8 cellular contexts compared by ENCODE assay signal in genomic region chr7:74453321-74454011, GRCh38. TPM values are rescaled to one million over a fixed set of nuclear protein-coding genes. Genes with fewer than 3 reads are reported as not detected.
DNase-seq lines count a peak whose midpoint lies in the region; ATAC-seq and TF ChIP-seq lines count a peak whose summit lies in the region.

Gene GTF2IRD1 (plus strand): TSS chr7:74453906. CDS start chr7:74508081, 54,175 bp downstream.

- peaks cover 19% of the 10 kb centered on the region for H3K4me1 Mint-ChIP-seq in activated CD4-positive, alpha-beta T cell treated with anti-CD3 and anti-CD28 coated beads, Interleukin-2, amount 10 ng/mL, durations not matched to agents 7 days and 5 days

- H3K4me3 Mint-ChIP-seq in activated CD4-positive, alpha-beta T cell treated with anti-CD3 and anti-CD28 coated beads, Interleukin-2, amount 10 ng/mL, durations not matched to agents 7 days and 5 days = peak within 1 kb of the TSS; percentile 53

- peak within 1 kb of the TSS; percentile 66 for H3K4me3 ChIP-seq in H7 (ENCODE audit: insufficient read depth, low read depth, low read length)

- intact Hi-C loops in left colon (cut with DNase I, micrococcal nuclease) = no loop called here

- no peaks in the 10 kb centered on the region; the same call in 1 of the 2 replicates for H3K36me3 ChIP-seq in H7 (replicated peaks; ENCODE audit: control insufficient read depth, insufficient read depth, low read length)

- H3K27me3 Mint-ChIP-seq in activated CD4-positive, alpha-beta T cell treated with anti-CD3 and anti-CD28 coated beads, Interleukin-2, amount 10 ng/mL, durations not matched to agents 7 days and 5 days = peaks cover 9% of the 10 kb centered on the region

- CTCF ChIA-PET in activated CD4-positive, alpha-beta T cell treated with anti-CD3 and anti-CD28 coated beads, Interleukin-2, amount 10 ng/mL, durations not matched to agents 7 days and 5 days (lab: Charles Lee) = no interaction called here

- no peak for TF ChIP-seq CTCF in AG09319 (IDR thresholded peaks at IDR 0.05; ENCODE audit: low read depth, low read length)

- no peaks in the 10 kb centered on the region for H3K9me3 Mint-ChIP-seq in activated CD4-positive, alpha-beta T cell treated with anti-CD3 and anti-CD28 coated beads, Interleukin-2, amount 10 ng/mL, durations not matched to agents 7 days and 5 days

- POLR2A ChIA-PET in activated CD4-positive, alpha-beta T cell treated with anti-CD3 and anti-CD28 coated beads, Interleukin-2, amount 10 ng/mL, durations not matched to agents 7 days and 5 days (lab: Charles Lee) = no interaction called here

- DNase-seq in AG09319 (ENCODE audit: extremely low read depth, low read depth) (peak; percentile 52), H7 (peak; percentile 96), NCI-H446 treated with DMSO at 0.1 percent for 48 hours (lab: John Stamatoyannopoulos, UW) (peak; percentile 1), dermis blood vessel endothelial cell (peak; percentile 68), left colon (peak; percentile 77 to 78)
- DNase-seq in activated CD4-positive, alpha-beta T cell treated with anti-CD3 and anti-CD28 coated beads, Interleukin-2, amount 10 ng/mL, durations not matched to agents 7 days and 5 days = peak; percentile 28
- DNase-seq in stimulated activated CD4-positive, alpha-beta T cell treated with anti-CD3 and anti-CD28 coated beads, Interleukin-15, amount 100 ng/mL, for 24 hours = peak; percentile 71

- H3K27ac Mint-ChIP-seq in activated CD4-positive, alpha-beta T cell treated with anti-CD3 and anti-CD28 coated beads, Interleukin-2, amount 10 ng/mL, durations not matched to agents 7 days and 5 days = peak within 1 kb of the TSS; percentile 88

- H3K27me3 ChIP-seq in H7 (ENCODE audit: control insufficient read depth, insufficient read depth, low read length) = no peaks in the 10 kb centered on the region

- H3K36me3 Mint-ChIP-seq in activated CD4-positive, alpha-beta T cell treated with anti-CD3 and anti-CD28 coated beads, Interleukin-2, amount 10 ng/mL, durations not matched to agents 7 days and 5 days (ENCODE audit: low read depth) = peaks cover 3% of the 10 kb centered on the region

- ATAC-seq in left colon (peak; percentile 51), HG02938 (IDR thresholded peaks at IDR 0.05; ENCODE audit: unreplicated experiment) (no peak)

RNA-seq across cellular contexts. Expression of gene GTF2IRD1, which starts in this region (rescaled TPM):
- 19.6 and 21.1 TPM in 2 replicates for total RNA-seq in H7 (2014; rRNA removed; shearing (Covaris generic))
- 1 to 10 TPM in 1 of 2 experiments, under 1 TPM in 1; 0.94 to 1.3 TPM for total RNA-seq in activated CD4-positive, alpha-beta T cell treated with anti-CD3 and anti-CD28 coated beads, Interleukin-2, amount 10 ng/mL, durations not matched to agents 7 days and 5 days
- total RNA-seq in dermis blood vessel endothelial cell = 6.1 and 7.4 TPM in 2 replicates
- total RNA-seq in left colon = 10 to 100 TPM; 14.6 to 14.8 TPM

Comparison
In these comparisons a context has a peak if more than half of its experiments do, and no peak if none do; other contexts are left out.
1. DNase-seq: peak in every context shown above with its lines; median percentile 96 in H7; 78 in left colon; 71 in stimulated activated CD4-positive, alpha-beta T cell treated with anti-CD3 and anti-CD28 coated beads, Interleukin-15, amount 100 ng/mL, for 24 hours; 68 in dermis blood vessel endothelial cell; 52 in AG09319; 28 in activated CD4-positive, alpha-beta T cell treated with anti-CD3 and anti-CD28 coated beads, Interleukin-2, amount 10 ng/mL, durations not matched to agents 7 days and 5 days; 1 in NCI-H446 treated with DMSO at 0.1 percent for 48 hours.